ENCODE assay signal across 24 cellular contexts in the genomic region with DNA sequence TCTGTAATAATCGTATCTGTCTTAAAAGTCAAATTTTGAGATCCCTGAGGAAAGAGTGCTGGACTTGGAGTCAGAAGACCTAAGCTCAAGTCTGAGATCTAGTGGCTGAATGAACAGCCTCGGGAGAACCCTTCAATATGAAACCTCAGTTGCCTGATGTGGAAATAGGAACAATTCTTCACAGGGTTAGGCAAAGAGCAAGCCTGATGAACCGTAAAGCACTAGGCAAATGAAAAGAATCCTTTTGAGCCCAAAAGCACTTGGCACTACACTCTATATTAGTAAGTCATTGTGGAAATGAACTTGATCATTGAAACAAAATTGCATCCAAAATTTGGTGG. TPM values are rescaled to one million over a fixed set of nuclear protein-coding genes. Genes with fewer than 3 reads are reported as not detected.
DNase-seq lines count a peak whose midpoint lies in the region; ATAC-seq and TF ChIP-seq lines count a peak whose summit lies in the region.
"Had no signal": no experiment of that assay in that cellular context is flagged by ENCODE, and none has a peak within 500 bp of the region (broad histone marks: within the 10 kb centered on the region; RNA-seq: fewer than 3 reads in every experiment).

No MANE protein-coding gene starts in this region.

- H3K4me3 Mint-ChIP-seq in activated CD4-positive, alpha-beta T cell treated with anti-CD3 and anti-CD28 coated beads, Interleukin-2, amount 10 ng/mL, durations not matched to agents 24 days and 14 days, result no peak overlapping the region
- H3K4me3 Mint-ChIP-seq in stimulated activated effector memory CD8-positive, alpha-beta T cell treated with anti-CD3 and anti-CD28 coated beads, Interleukin-12 subunit alpha, Interleukin-12 subunit beta, amount 100 ng/mL, for 72 hours, result no peak overlapping the region
- H3K4me3 Mint-ChIP-seq: activated CD4-positive, alpha-beta T cell treated with anti-CD3 and anti-CD28 coated beads for 36 hours; dendritic cell treated with granulocyte-macrophage colony-stimulating factor and Interleukin-4, amounts not matched to agents 40 ng/mL and 50 ng/mL, for 4 days; HFFc6 had no signal

- H3K27ac ChIP-seq in Karpas-422 (ENCODE audit: low read length) (peak overlapping the region; percentile 45), hepatocyte (peak overlapping the region; percentile 9)

- ATAC-seq in stimulated activated effector memory CD8-positive, alpha-beta T cell treated with anti-CD3 and anti-CD28 coated beads, Interleukin-12 subunit alpha, Interleukin-12 subunit beta, amount 100 ng/mL, for 72 hours, result no peak
- no peak for ATAC-seq in HG02759 (IDR thresholded peaks at IDR 0.05; ENCODE audit: unreplicated experiment)
- ATAC-seq: activated CD4-positive, alpha-beta T cell treated with anti-CD3 and anti-CD28 coated beads for 36 hours had no signal

- H3K9ac ChIP-seq in Karpas-422 (ENCODE audit: low read length), result no peak overlapping the region

- TF ChIP-seq CTCF in hepatocyte (IDR thresholded peaks at IDR 0.05; ENCODE audit: poor library complexity), result no peak

- H3K9me3 Mint-ChIP-seq in activated CD4-positive, alpha-beta T cell treated with anti-CD3 and anti-CD28 coated beads, Interleukin-2, amount 10 ng/mL, durations not matched to agents 24 days and 14 days, result no peaks in the 10 kb centered on the region
- no peaks in the 10 kb centered on the region for H3K9me3 Mint-ChIP-seq in stimulated activated effector memory CD8-positive, alpha-beta T cell treated with anti-CD3 and anti-CD28 coated beads, Interleukin-12 subunit alpha, Interleukin-12 subunit beta, amount 100 ng/mL, for 72 hours
- H3K9me3 Mint-ChIP-seq: dendritic cell treated with granulocyte-macrophage colony-stimulating factor and Interleukin-4, amounts not matched to agents 40 ng/mL and 50 ng/mL, for 4 days; HFFc6 had no signal

- H3K9me3 ChIP-seq in Karpas-422 (ENCODE audit: low read length) (no peaks in the 10 kb centered on the region), hepatocyte (ENCODE audit: low read depth) (no peaks in the 10 kb centered on the region)
- H3K9me3 ChIP-seq: Caco-2 had no signal

- intact Hi-C loops in activated CD4-positive, alpha-beta T cell treated with anti-CD3 and anti-CD28 coated beads, Interleukin-2, amount 10 ng/mL, durations not matched to agents 24 days and 14 days (cut with micrococcal nuclease), result no loop called here

- no peaks in the 10 kb centered on the region for H4K20me1 ChIP-seq in Karpas-422 (ENCODE audit: insufficient read depth, low read depth, low read length)
- H4K20me1 ChIP-seq in hepatocyte (ENCODE audit: insufficient read depth, poor library complexity, severe bottlenecking), result no peaks in the 10 kb centered on the region

- no peaks in the 10 kb centered on the region for H3K9me2 ChIP-seq in Karpas-422 (replicated peaks; ENCODE audit: insufficient read depth, low read length)
- H3K9me2 ChIP-seq in hepatocyte (replicated peaks; ENCODE audit: insufficient read depth), result no peaks in the 10 kb centered on the region

- H3K27me3 Mint-ChIP-seq in activated CD4-positive, alpha-beta T cell treated with anti-CD3 and anti-CD28 coated beads, Interleukin-2, amount 10 ng/mL, durations not matched to agents 24 days and 14 days, result no peaks in the 10 kb centered on the region
- H3K27me3 Mint-ChIP-seq: activated CD4-positive, alpha-beta T cell treated with anti-CD3 and anti-CD28 coated beads for 36 hours; dendritic cell treated with granulocyte-macrophage colony-stimulating factor and Interleukin-4, amounts not matched to agents 40 ng/mL and 50 ng/mL, for 4 days had no signal

- H2AFZ ChIP-seq in Karpas-422 (ENCODE audit: low read length), result no peak overlapping the region
- H2AFZ ChIP-seq in hepatocyte, result no peak overlapping the region

- H3K79me2 ChIP-seq in Karpas-422 (ENCODE audit: low read length) (peaks cover 27% of the 10 kb centered on the region), hepatocyte (peaks cover 55% of the 10 kb centered on the region)

- H3K36me3 ChIP-seq in Karpas-422 (ENCODE audit: insufficient read depth, low read length), result peaks cover 29% of the 10 kb centered on the region
- H3K36me3 ChIP-seq in hepatocyte (replicated peaks; ENCODE audit: insufficient read depth, low read depth), result no peaks in the 10 kb centered on the region

- H3K4me1 Mint-ChIP-seq in activated CD4-positive, alpha-beta T cell treated with anti-CD3 and anti-CD28 coated beads, Interleukin-2, amount 10 ng/mL, durations not matched to agents 24 days and 14 days, result peaks cover 14% of the 10 kb centered on the region
- H3K4me1 Mint-ChIP-seq in stimulated activated effector memory CD8-positive, alpha-beta T cell treated with anti-CD3 and anti-CD28 coated beads, Interleukin-12 subunit alpha, Interleukin-12 subunit beta, amount 100 ng/mL, for 72 hours, result peaks cover 10% of the 10 kb centered on the region

- H3K4me3 ChIP-seq in Karpas-422 (ENCODE audit: low read length) (no peak overlapping the region), hepatocyte (no peak overlapping the region)

- peak overlapping the region; percentile 32 for H3K27ac Mint-ChIP-seq in activated CD4-positive, alpha-beta T cell treated with anti-CD3 and anti-CD28 coated beads, Interleukin-2, amount 10 ng/mL, durations not matched to agents 24 days and 14 days
- peak overlapping the region; percentile 42 for H3K27ac Mint-ChIP-seq in stimulated activated effector memory CD8-positive, alpha-beta T cell treated with anti-CD3 and anti-CD28 coated beads, Interleukin-12 subunit alpha, Interleukin-12 subunit beta, amount 100 ng/mL, for 72 hours
- H3K27ac Mint-ChIP-seq: dendritic cell treated with granulocyte-macrophage colony-stimulating factor and Interleukin-4, amounts not matched to agents 40 ng/mL and 50 ng/mL, for 4 days; HFFc6 had no signal

- WGBS in hepatocyte (ENCODE audit: low lambda C conversion rate, missing lambda C conversion rate), result 94% methylated on average over 3 of the region's 3 CpGs

- no peak for DNase-seq in activated CD4-positive, alpha-beta T cell treated with anti-CD3 and anti-CD28 coated beads, Interleukin-2, amount 10 ng/mL, durations not matched to agents 24 days and 14 days
- DNase-seq in activated CD4-positive, alpha-beta T cell treated with anti-CD3 and anti-CD28 coated beads for 1 hour, result no peak
- DNase-seq in Karpas-422 (no peak), hepatocyte (ENCODE audit: low spot score) (no peak), NCI-H69 (lab: John Stamatoyannopoulos, UW) (no peak), GM19240 (ENCODE audit: insufficient read length, low spot score) (no peak)
- DNase-seq in stimulated activated effector memory CD8-positive, alpha-beta T cell treated with anti-CD3 and anti-CD28 coated beads, Interleukin-12 subunit alpha, Interleukin-12 subunit beta, amount 100 ng/mL, for 72 hours (ENCODE audit: low spot score in 2 of 2), result no peak
- DNase-seq: 8988T; activated CD4-positive, alpha-beta T cell treated with anti-CD3 and anti-CD28 coated beads for 36 hours; activated gamma-delta T cell; AML-193; amygdala; Caco-2; DND-41; glutamatergic neuron; HFFc6; NCI-H1092; NCI-H187 treated with DMSO at 0.1 percent for 48 hours; NCI-H226; NCI-H774; Right ventricle myocardium superior; SW 1271 had no signal

- H3K27me3 ChIP-seq in Karpas-422 (ENCODE audit: low read length), result no peaks in the 10 kb centered on the region
- no peaks in the 10 kb centered on the region for H3K27me3 ChIP-seq in hepatocyte

- peaks cover 49% of the 10 kb centered on the region for H3K36me3 Mint-ChIP-seq in activated CD4-positive, alpha-beta T cell treated with anti-CD3 and anti-CD28 coated beads, Interleukin-2, amount 10 ng/mL, durations not matched to agents 24 days and 14 days (ENCODE audit: low read depth)
- peaks cover 99% of the 10 kb centered on the region for H3K36me3 Mint-ChIP-seq in stimulated activated effector memory CD8-positive, alpha-beta T cell treated with anti-CD3 and anti-CD28 coated beads, Interleukin-12 subunit alpha, Interleukin-12 subunit beta, amount 100 ng/mL, for 72 hours

- H3K4me2 ChIP-seq in Karpas-422 (ENCODE audit: low read depth, low read length, poor library complexity, severe bottlenecking), result peak overlapping the region; percentile 33
- H3K4me2 ChIP-seq in hepatocyte, result no peak overlapping the region

- H3K4me1 ChIP-seq in Karpas-422 (ENCODE audit: low read length) (peaks cover 44% of the 10 kb centered on the region), hepatocyte (ENCODE audit: insufficient read depth) (peaks cover 5% of the 10 kb centered on the region)
- H3K4me1 ChIP-seq: Caco-2 had no signal

RNA-seq across cellular contexts. Expression of a gene that starts 20.2 kb away (rescaled TPM):
- 41.7 and 43.6 TPM in 2 replicates for total RNA-seq in activated CD4-positive, alpha-beta T cell treated with anti-CD3 and anti-CD28 coated beads, Interleukin-2, amount 10 ng/mL, durations not matched to agents 24 days and 14 days
- total RNA-seq in Karpas-422 (2014; rRNA removed; shearing (Covaris generic); ENCODE audit: low replicate concordance), result 28.5 and 49.6 TPM in 2 replicates
- 48.7 and 59.4 TPM in 2 replicates for total RNA-seq in hepatocyte
- 58.5 and 59.4 TPM in 2 replicates for polyA plus RNA-seq in hepatocyte

RNA-seq across cellular contexts. Expression of a gene that starts 54.2 kb away (rescaled TPM):
- 8.3 and 9.1 TPM in 2 replicates for total RNA-seq in activated CD4-positive, alpha-beta T cell treated with anti-CD3 and anti-CD28 coated beads, Interleukin-2, amount 10 ng/mL, durations not matched to agents 24 days and 14 days
- total RNA-seq in Karpas-422 (2014; rRNA removed; shearing (Covaris generic); ENCODE audit: low replicate concordance), result 27.4 and 34.2 TPM in 2 replicates
- 18.8 and 18.9 TPM in 2 replicates for total RNA-seq in hepatocyte
- 16.4 and 16.7 TPM in 2 replicates for polyA plus RNA-seq in hepatocyte
